ENCODE assay signal across 8 cellular contexts in genomic region chr11:3949132-3949531, GRCh38.
DNase-seq lines count a peak whose midpoint lies in the region; ATAC-seq and TF ChIP-seq lines count a peak whose summit lies in the region.

No MANE protein-coding gene starts in this region.

- no peaks in the 10 kb centered on the region for H3K36me3 ChIP-seq in Peyer's patch

- peaks cover 93% of the 10 kb centered on the region for H3K4me1 Mint-ChIP-seq in activated CD8-positive, alpha-beta memory T cell treated with anti-CD3 and anti-CD28 coated beads, Interleukin-2, amount 10 ng/mL, durations not matched to agents 7 days and 5 days
- H3K4me1 Mint-ChIP-seq in stimulated activated naive CD8-positive, alpha-beta T cell treated with anti-CD3 and anti-CD28 coated beads, Interleukin-15, Interleukin-2, amounts not matched to agents 100 ng/mL and 50 ng/mL, for 24 hours (ENCODE audit: low read depth): peaks cover 96% of the 10 kb centered on the region
- H3K4me1 Mint-ChIP-seq in Calu3 (ENCODE audit: low read depth, unreplicated experiment): peaks cover 8% of the 10 kb centered on the region

- H3K27ac ChIP-seq in Peyer's patch (peak overlapping the region; percentile 54 to 84 (median 78)), substantia nigra (ENCODE audit: low read depth, low read length, poor library complexity, severe bottlenecking) (no peak overlapping the region)

- intact Hi-C loops in Calu3 (cut with micrococcal nuclease; ENCODE audit: unreplicated experiment): no loop called here
- intact Hi-C loops in cardiac septum (cut with DNase I): loop anchor here (5.0 kb wide), 2 partner anchors 92 to 93 kb away; partner anchors contain the start of gene STIM1

- peak; percentile 44 for ATAC-seq in activated CD8-positive, alpha-beta memory T cell treated with anti-CD3 and anti-CD28 coated beads, Interleukin-2, amount 10 ng/mL, durations not matched to agents 7 days and 5 days
- ATAC-seq in HG03025 (IDR thresholded peaks at IDR 0.05; ENCODE audit: low FRiP score, unreplicated experiment): peak; percentile 69

- no peaks in the 10 kb centered on the region for H3K27me3 Mint-ChIP-seq in activated CD8-positive, alpha-beta memory T cell treated with anti-CD3 and anti-CD28 coated beads, Interleukin-2, amount 10 ng/mL, durations not matched to agents 7 days and 5 days
- no peaks in the 10 kb centered on the region for H3K27me3 Mint-ChIP-seq in stimulated activated naive CD8-positive, alpha-beta T cell treated with anti-CD3 and anti-CD28 coated beads, Interleukin-15, Interleukin-2, amounts not matched to agents 100 ng/mL and 50 ng/mL, for 24 hours
- no peaks in the 10 kb centered on the region for H3K27me3 Mint-ChIP-seq in Calu3 (ENCODE audit: unreplicated experiment)

- H3K27me3 ChIP-seq in Peyer's patch: no peaks in the 10 kb centered on the region

- H3K9me3 ChIP-seq in Peyer's patch: no peaks in the 10 kb centered on the region

- peak overlapping the region; percentile 84 for H3K27ac Mint-ChIP-seq in activated CD8-positive, alpha-beta memory T cell treated with anti-CD3 and anti-CD28 coated beads, Interleukin-2, amount 10 ng/mL, durations not matched to agents 7 days and 5 days
- peak overlapping the region; percentile 4 for H3K27ac Mint-ChIP-seq in stimulated activated naive CD8-positive, alpha-beta T cell treated with anti-CD3 and anti-CD28 coated beads, Interleukin-15, Interleukin-2, amounts not matched to agents 100 ng/mL and 50 ng/mL, for 24 hours
- H3K27ac Mint-ChIP-seq in Calu3 (ENCODE audit: unreplicated experiment): no peak overlapping the region

- peaks cover 43% of the 10 kb centered on the region for H3K36me3 Mint-ChIP-seq in activated CD8-positive, alpha-beta memory T cell treated with anti-CD3 and anti-CD28 coated beads, Interleukin-2, amount 10 ng/mL, durations not matched to agents 7 days and 5 days
- H3K36me3 Mint-ChIP-seq in stimulated activated naive CD8-positive, alpha-beta T cell treated with anti-CD3 and anti-CD28 coated beads, Interleukin-15, Interleukin-2, amounts not matched to agents 100 ng/mL and 50 ng/mL, for 24 hours (ENCODE audit: low read depth): peaks cover 36% of the 10 kb centered on the region
- peaks cover 2% of the 10 kb centered on the region for H3K36me3 Mint-ChIP-seq in Calu3 (ENCODE audit: insufficient read depth, unreplicated experiment)

- TF ChIP-seq CTCF in Peyer's patch (IDR thresholded peaks at IDR 0.05) (no peak), Calu3 (IDR thresholded peaks at IDR 0.05; ENCODE audit: unreplicated experiment) (no peak)

- no TSS peak for BruUV-seq in Calu3 (replicated peaks; lab: Mats Ljungman, UMichigan)

- peaks cover 2% of the 10 kb centered on the region for H3K9me3 Mint-ChIP-seq in activated CD8-positive, alpha-beta memory T cell treated with anti-CD3 and anti-CD28 coated beads, Interleukin-2, amount 10 ng/mL, durations not matched to agents 7 days and 5 days (ENCODE audit: low read depth)
- H3K9me3 Mint-ChIP-seq in stimulated activated naive CD8-positive, alpha-beta T cell treated with anti-CD3 and anti-CD28 coated beads, Interleukin-15, Interleukin-2, amounts not matched to agents 100 ng/mL and 50 ng/mL, for 24 hours: no peaks in the 10 kb centered on the region
- H3K9me3 Mint-ChIP-seq in Calu3 (ENCODE audit: low read depth, unreplicated experiment): peaks cover 2% of the 10 kb centered on the region

- H3K4me1 ChIP-seq in Peyer's patch: peaks cover 0 to 48% (median 30%) of the 10 kb centered on the region in 4 donors

- H3K4me3 Mint-ChIP-seq in activated CD8-positive, alpha-beta memory T cell treated with anti-CD3 and anti-CD28 coated beads, Interleukin-2, amount 10 ng/mL, durations not matched to agents 7 days and 5 days: peak overlapping the region; percentile 50
- H3K4me3 Mint-ChIP-seq in stimulated activated naive CD8-positive, alpha-beta T cell treated with anti-CD3 and anti-CD28 coated beads, Interleukin-15, Interleukin-2, amounts not matched to agents 100 ng/mL and 50 ng/mL, for 24 hours: no peak overlapping the region
- no peak overlapping the region for H3K4me3 Mint-ChIP-seq in Calu3 (ENCODE audit: low read depth, unreplicated experiment)

- CTCF ChIA-PET in activated CD8-positive, alpha-beta memory T cell treated with anti-CD3 and anti-CD28 coated beads, Interleukin-2, amount 10 ng/mL, durations not matched to agents 7 days and 5 days (lab: Charles Lee): interaction anchor here (0.8 to 6.7 kb wide), 6 partner anchors 11 to 100 kb away, joined by 3 to 62 read pairs (median 9); partner anchors contain the start of gene STIM1
- CTCF ChIA-PET in Calu3 (lab: Charles Lee): no interaction called here

- DNase-seq in activated CD8-positive, alpha-beta memory T cell treated with anti-CD3 and anti-CD28 coated beads, Interleukin-2, amount 10 ng/mL, durations not matched to agents 7 days and 5 days: peak; percentile 74
- DNase-seq in activated CD8-positive, alpha-beta memory T cell treated with anti-CD3 and anti-CD28 coated beads for 24 hours: no peak
- peak in 2 of 3 donors; percentile 71 to 74 for DNase-seq in Peyer's patch
- no peak for DNase-seq in substantia nigra (lab: John Stamatoyannopoulos, UW)
- no peak for DNase-seq in Calu3
- no peak for DNase-seq in cardiac septum (ENCODE audit: low spot score)

- no peak for TF ChIP-seq POLR2A in Peyer's patch (IDR thresholded peaks at IDR 0.05)

- H3K4me3 ChIP-seq in Peyer's patch: no peak overlapping the region

Comparison
In these comparisons a context has a peak if more than half of its experiments do, and no peak if none do; other contexts are left out.
1. DNase-seq: peak in activated CD8-positive, alpha-beta memory T cell treated with anti-CD3 and anti-CD28 coated beads, Interleukin-2, amount 10 ng/mL, durations not matched to agents 7 days and 5 days (single experiment) and Peyer's patch (2 of 3); none in activated CD8-positive, alpha-beta memory T cell treated with anti-CD3 and anti-CD28 coated beads for 24 hours (single experiment), substantia nigra (0 of 49), Calu3 (single experiment) and cardiac septum (single experiment).